In the genomic region with DNA sequence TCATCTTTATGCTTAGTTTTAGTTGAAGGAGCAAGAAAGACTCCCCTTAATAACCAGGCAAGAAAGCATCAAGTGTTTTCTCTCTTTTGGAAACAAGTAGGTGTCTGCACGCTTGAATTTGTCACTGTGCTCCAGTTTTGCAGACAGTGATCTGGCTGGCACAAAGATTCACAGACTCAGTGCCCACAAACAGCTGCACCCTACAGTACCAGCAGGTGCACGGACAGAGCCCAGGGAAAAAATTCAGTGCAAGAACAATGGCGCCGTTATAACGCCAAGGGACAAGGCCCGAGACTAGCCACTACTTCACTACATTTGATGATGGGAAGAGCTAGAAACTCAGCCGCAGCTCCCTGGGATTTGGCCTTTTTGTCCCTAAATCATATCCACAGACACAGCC, we compare ENCODE assay signal across 14 cellular contexts. TPM values are rescaled to one million over a fixed set of nuclear protein-coding genes. Genes with fewer than 3 reads are reported as not detected.
DNase-seq lines count a peak whose midpoint lies in the region; ATAC-seq and TF ChIP-seq lines count a peak whose summit lies in the region.
"Had no signal": no experiment of that assay in that cellular context is flagged by ENCODE, and none has a peak within 500 bp of the region (broad histone marks: within the 10 kb centered on the region; RNA-seq: fewer than 3 reads in every experiment).

No MANE protein-coding gene starts in this region.

- H3K9me3 ChIP-seq in BLaER1: no peaks in the 10 kb centered on the region
- no peaks in the 10 kb centered on the region for H3K9me3 ChIP-seq in colonic mucosa
- H3K9me3 ChIP-seq: MG63, Peyer's patch had no signal

- H3K27ac ChIP-seq in BLaER1 (no peak overlapping the region), colonic mucosa (peak overlapping the region; percentile 19)
- H3K27ac ChIP-seq: WERI-Rb-1 had no signal

- H4K20me1 ChIP-seq in BLaER1: peaks cover 26% of the 10 kb centered on the region; the same call in 1 of the 2 replicates

- TF ChIP-seq CTCF in colonic mucosa (IDR thresholded peaks at IDR 0.05): no peak

- peak; percentile 44 for DNase-seq in NCI-H1105 treated with DMSO at 0.1 percent for 48 hours (lab: John Stamatoyannopoulos, UW)
- no peak for DNase-seq in colonic mucosa
- DNase-seq in myocyte (ENCODE audit: low read depth): peak; percentile 90
- DNase-seq in OCI-M1 (lab: John Stamatoyannopoulos, UW): no peak
- no peak for DNase-seq in HUDEP-2 (lab: John Stamatoyannopoulos, UW; ENCODE audit: unreplicated experiment in 76 of 76)
- DNase-seq in dedifferentiated amniotic fluid mesenchymal stem cell (ENCODE audit: extremely low spot score): no peak
- DNase-seq: ACHN; activated naive CD4-positive, alpha-beta T cell treated with anti-CD3 and anti-CD28 coated beads, Interleukin-2, amount 10 ng/mL, durations not matched to agents 7 days and 5 days; MG63; NCI-H226; WERI-Rb-1 had no signal

- intact Hi-C loops in colonic mucosa (cut with DNase I): no loop called here

- H3K36me3 ChIP-seq in BLaER1 (peaks cover 69% of the 10 kb centered on the region), colonic mucosa (no peaks in the 10 kb centered on the region)
- H3K36me3 ChIP-seq: MG63 had no signal

- no peaks in the 10 kb centered on the region for H3K27me3 ChIP-seq in BLaER1
- H3K27me3 ChIP-seq in colonic mucosa: no peaks in the 10 kb centered on the region
- H3K27me3 ChIP-seq: MG63, Peyer's patch had no signal

- no peak for ATAC-seq in HG03139 (IDR thresholded peaks at IDR 0.05; ENCODE audit: unreplicated experiment)

- H3K9ac ChIP-seq in BLaER1 (no peak overlapping the region), colonic mucosa (ENCODE audit: low read depth in 2 of 2, low read length in 2 of 2) (peak overlapping the region in 1 of 2 donors; percentile 49)

- H3K4me3 ChIP-seq in BLaER1 (no peak overlapping the region), colonic mucosa (no peak overlapping the region)
- H3K4me3 ChIP-seq: MG63, Peyer's patch had no signal

- peaks cover 36% of the 10 kb centered on the region for H3K4me1 ChIP-seq in BLaER1
- H3K4me1 ChIP-seq in colonic mucosa: peaks cover 3% of the 10 kb centered on the region

- H3K4me2 ChIP-seq in BLaER1: peak overlapping the region; percentile 68

RNA-seq across cellular contexts. Expression of gene ZNF827, which starts 56.0 kb away (rescaled TPM):
- 10 to 100 TPM; 17.9 to 19.7 TPM for total RNA-seq in colonic mucosa
- total RNA-seq in myocyte: 8.5 and 10.4 TPM in 2 replicates
- 10.0 TPM for polyA plus RNA-seq in myocyte (2012)

Comparison
In these comparisons a context has a peak if more than half of its experiments do, and no peak if none do; other contexts are left out.
1. DNase-seq: peak in NCI-H1105 treated with DMSO at 0.1 percent for 48 hours (single experiment) and myocyte (single experiment); none in colonic mucosa (single experiment), OCI-M1 (single experiment), HUDEP-2 (0 of 76) and dedifferentiated amniotic fluid mesenchymal stem cell (single experiment).